ENCODE assay signal across 20 cellular contexts in genomic region chr2:23698116-23698732, GRCh38.
DNase-seq lines count a peak whose midpoint lies in the region; ATAC-seq, FAIRE-seq and TF ChIP-seq lines count a peak whose summit lies in the region.
"Had no signal": no experiment of that assay in that cellular context is flagged by ENCODE, and none has a peak within 500 bp of the region (broad histone marks: within the 10 kb centered on the region; RNA-seq: fewer than 3 reads in every experiment).

No MANE protein-coding gene starts in this region.

- no peak overlapping the region for H2BK15ac ChIP-seq in H1 (ENCODE audit: low read length)
- H2BK15ac ChIP-seq in neuronal stem cell (ENCODE audit: low read length): no peak overlapping the region

- H2AK5ac ChIP-seq in H1 (ENCODE audit: low read depth, low read length) (no peak overlapping the region), neuronal stem cell (ENCODE audit: low read depth, low read length) (no peak overlapping the region)

- H3K18ac ChIP-seq in H1 (ENCODE audit: extremely low read depth, low read length) (no peak overlapping the region), neuronal stem cell (ENCODE audit: low read length) (peak overlapping the region; percentile 59)

- WGBS in H1 (ENCODE audit: extremely low coverage in 1 of 2, insufficient coverage in 1 of 2, insufficient read length in 1 of 2, insufficient replicate concordance in 2 of 2, low coverage in 1 of 2, low lambda C conversion rate in 2 of 2, missing lambda C conversion rate in 1 of 2), 2 experiments: 91% methylated on average over 6 of the region's 6 CpGs; no CpG with 5 or more reads in 1 of the 2 experiments
- no CpG with 5 or more reads among the region's 6 CpGs for WGBS in neuronal stem cell (ENCODE audit: extremely low coverage in 2 of 2, insufficient read length in 2 of 2, insufficient replicate concordance in 1 of 2), 2 donors

- H3K4me2 ChIP-seq in H1 (ENCODE audit: insufficient read depth in 1 of 2, low read depth in 2 of 2, low read length in 2 of 2): no peak overlapping the region
- H3K4me2 ChIP-seq in neuronal stem cell (ENCODE audit: insufficient read depth, low read length, poor library complexity, severe bottlenecking): no peak overlapping the region
- H3K4me2 ChIP-seq: GM23338 had no signal

- no peak for ATAC-seq in T-helper 17 cell

- no peak for TF ChIP-seq POLR2A in H1 (IDR thresholded peaks at IDR 0.05; ENCODE audit: control extremely low read depth in 1 of 2, low read depth in 2 of 2, low read length in 2 of 2)

- H3K27ac Mint-ChIP-seq in T-helper 17 cell: peak overlapping the region; percentile 79
- H3K27ac Mint-ChIP-seq: CD4-positive, CD25-positive, alpha-beta regulatory T cell; GM23338 had no signal

- H2BK20ac ChIP-seq in H1 (ENCODE audit: low read length): no peak overlapping the region

- no peak overlapping the region for H3K56ac ChIP-seq in H1 (replicated peaks; ENCODE audit: insufficient read length, low read depth, low read length)

- intact Hi-C loops in A673 (cut with micrococcal nuclease; ENCODE audit: unreplicated experiment): no loop called here

- H3K27me3 ChIP-seq in A673 (replicated peaks; ENCODE audit: insufficient read depth, low read depth, low read length, poor library complexity) (no peaks in the 10 kb centered on the region), H1 (replicated peaks in 1 of 4; ENCODE audit: control insufficient read depth in 3 of 4, extremely low read depth in 1 of 4, insufficient read depth in 3 of 4, low read length in 3 of 4) (no peaks in the 10 kb centered on the region), neuronal stem cell (ENCODE audit: control insufficient read depth in 3 of 3, insufficient read depth in 3 of 3, low read depth in 1 of 3, low read length in 3 of 3) (no peaks in the 10 kb centered on the region), MG63 (no peaks in the 10 kb centered on the region)
- H3K27me3 ChIP-seq: BE2C had no signal

- H3K4me1 ChIP-seq in A673 (ENCODE audit: insufficient read depth, low read length, poor library complexity, severe bottlenecking) (peaks cover 22% of the 10 kb centered on the region), H1 (replicated peaks in 1 of 4; ENCODE audit: control insufficient read depth in 3 of 4, insufficient read depth in 4 of 4, low read length in 3 of 4) (peaks cover 0 to 8% (median 3%) of the 10 kb centered on the region in 4 experiments; a peak in 3 of 7 replicates), neuronal stem cell (ENCODE audit: control insufficient read depth in 2 of 2, insufficient read depth in 1 of 2, low read depth in 1 of 2, low read length in 2 of 2) (no peaks in the 10 kb centered on the region)
- H3K4me1 ChIP-seq: Caco-2 had no signal

- no peak overlapping the region for H4K8ac ChIP-seq in H1 (ENCODE audit: extremely low read depth, insufficient read depth, low read length)
- no peak overlapping the region for H4K8ac ChIP-seq in neuronal stem cell (ENCODE audit: low read depth, low read length)

- BruUV-seq in A673 (replicated peaks; lab: Mats Ljungman, UMichigan): no TSS peak

- DNase-seq in A673 (ENCODE audit: low spot score) (no peak), T-helper 17 cell (no peak), H1 (ENCODE audit: low read depth in 1 of 2, low spot score in 2 of 2) (no peak), neuronal stem cell (ENCODE audit: low spot score) (no peak), NCI-H2107 treated with DMSO at 0.1 percent for 48 hours (lab: John Stamatoyannopoulos, UW; ENCODE audit: unreplicated experiment) (no peak), MG63 (no peak), activated gamma-delta T cell (lab: John Stamatoyannopoulos, UW) (no peak)
- DNase-seq: CD4-positive, CD25-positive, alpha-beta regulatory T cell; KBM-7; MV-4-11; NCI-H187; NCI-H2107; NCI-H2227 treated with DMSO at 0.1 percent for 48 hours; NCI-H82; OCI-M1; SHP77 had no signal

- H4K5ac ChIP-seq in H1 (ENCODE audit: insufficient read length, low read depth, low read length): no peak overlapping the region

- no peaks in the 10 kb centered on the region for H3K27me3 Mint-ChIP-seq in T-helper 17 cell
- H3K27me3 Mint-ChIP-seq: CD4-positive, CD25-positive, alpha-beta regulatory T cell had no signal

- no peak overlapping the region for H3K9ac ChIP-seq in H1 (replicated peaks in 1 of 4; ENCODE audit: extremely low read depth in 1 of 4, low read depth in 3 of 4, low read length in 3 of 4)
- H3K9ac ChIP-seq in neuronal stem cell (ENCODE audit: low read depth, low read length, poor library complexity): no peak overlapping the region

- H3K4me1 Mint-ChIP-seq in T-helper 17 cell: peaks cover 2% of the 10 kb centered on the region

- no peaks in the 10 kb centered on the region; the same call in 1 of the 2 replicates for H3K79me1 ChIP-seq in H1 (ENCODE audit: low read depth, low read length)
- no peaks in the 10 kb centered on the region for H3K79me1 ChIP-seq in neuronal stem cell (ENCODE audit: low read depth, low read length)

- TF ChIP-seq EP300 in H1 (IDR thresholded peaks at IDR 0.05; ENCODE audit: borderline replicate concordance in 1 of 2, low read depth in 2 of 2, low read length in 2 of 2): no peak

- H3K36me3 Mint-ChIP-seq in T-helper 17 cell (ENCODE audit: low read depth): peaks cover 3% of the 10 kb centered on the region

- H3K23ac ChIP-seq in H1 (ENCODE audit: insufficient read length) (no peak overlapping the region), neuronal stem cell (ENCODE audit: low read depth, low read length, poor library complexity) (no peak overlapping the region)

- H3K14ac ChIP-seq in H1 (ENCODE audit: insufficient read length) (no peak overlapping the region), neuronal stem cell (ENCODE audit: low read length) (no peak overlapping the region)

- POLR2A ChIA-PET in A673 (lab: Charles Lee; ENCODE audit: low non-redundant PET) (interaction anchor here (0.6 kb wide), 1 partner anchor 61 kb away, joined by 4 read pairs; no protein-coding TSS in a partner anchor), H1 (lab: Charles Lee; ENCODE audit: partially characterized antibody) (interaction anchor here (0.6 to 0.9 kb wide), 2 partner anchors 8 to 53 kb away, joined by 4 read pairs; no protein-coding TSS in a partner anchor)

- TF ChIP-seq RAD21 in H1 (IDR thresholded peaks at IDR 0.05 in 1 of 2, conservative IDR thresholded peaks at IDR 0.05 in 1 of 2; ENCODE audit: low read depth in 2 of 2, low read length in 2 of 2): no peak

- H2BK5ac ChIP-seq in H1 (ENCODE audit: low read depth, low read length): 0 out of 2 replicates have a peak overlapping the region, but pooled peaks have one; percentile 28
- no peak overlapping the region for H2BK5ac ChIP-seq in neuronal stem cell (ENCODE audit: low read length)

- H3K36me3 ChIP-seq in A673 (ENCODE audit: insufficient read depth, low read length, poor library complexity, severe bottlenecking) (peaks cover 5% of the 10 kb centered on the region), H1 (ENCODE audit: control insufficient read depth in 2 of 4, insufficient read depth in 4 of 4, low read length in 3 of 4) (no peaks in the 10 kb centered on the region), neuronal stem cell (replicated peaks in 1 of 2; ENCODE audit: control insufficient read depth in 2 of 2, insufficient read depth in 2 of 2, low read length in 2 of 2) (peaks cover 4 to 69% of the 10 kb centered on the region in 2 donors), MG63 (peaks cover 24% of the 10 kb centered on the region)

- no peak overlapping the region for H2BK12ac ChIP-seq in H1 (ENCODE audit: low read depth, low read length)
- no peak overlapping the region for H2BK12ac ChIP-seq in neuronal stem cell (ENCODE audit: low read length)

- H3K23me2 ChIP-seq in H1 (ENCODE audit: low read depth, low read length): no peaks in the 10 kb centered on the region

- H2BK120ac ChIP-seq in H1 (replicated peaks; ENCODE audit: low read depth, low read length) (no peak overlapping the region), neuronal stem cell (ENCODE audit: low read depth, low read length) (no peak overlapping the region)

- H2AFZ ChIP-seq in H1 (ENCODE audit: low read length) (no peak overlapping the region), neuronal stem cell (ENCODE audit: low read length) (no peak overlapping the region)
- H2AFZ ChIP-seq: GM23338 had no signal

- TF ChIP-seq CTCF in A673 (conservative IDR thresholded peaks at IDR 0.05; ENCODE audit: low read depth, low read length) (no peak), H1 (IDR thresholded peaks at IDR 0.05; ENCODE audit: control extremely low read depth in 1 of 3, insufficient read depth in 1 of 3, low read depth in 1 of 3, low read length in 3 of 3) (no peak)

- H4K91ac ChIP-seq in H1 (replicated peaks; ENCODE audit: insufficient read length, low read length) (no peak overlapping the region), neuronal stem cell (ENCODE audit: low read depth, low read length, poor library complexity) (no peak overlapping the region)

- H4K20me1 ChIP-seq in H1 (replicated peaks in 1 of 2; ENCODE audit: control insufficient read depth in 1 of 2, insufficient read depth in 2 of 2, low read length in 2 of 2): peaks cover 0 to 2% of the 10 kb centered on the region in 2 experiments

- H3K79me2 ChIP-seq in H1 (ENCODE audit: control insufficient read depth in 1 of 2, insufficient read depth in 2 of 2, low read length in 2 of 2): no peaks in the 10 kb centered on the region

- CTCF ChIA-PET in A673 (lab: Charles Lee) (no interaction called here), H1 (lab: Charles Lee; ENCODE audit: partially characterized antibody) (interaction anchor here (1.1 to 1.7 kb wide), 5 partner anchors 7 to 75 kb away, joined by 3 to 6 read pairs (median 3); no protein-coding TSS in a partner anchor)

- H3K4me3 ChIP-seq in A673 (ENCODE audit: low read depth, low read length, poor library complexity, severe bottlenecking) (no peak overlapping the region), H1 (ENCODE audit: extremely low read depth in 1 of 4, insufficient read depth in 2 of 4, low read depth in 3 of 4, low read length in 4 of 4) (no peak overlapping the region), neuronal stem cell (ENCODE audit: low read length in 2 of 2) (no peak overlapping the region), MG63 (no peak overlapping the region)
- H3K4me3 ChIP-seq: GM23338 had no signal

- H3K27ac ChIP-seq in A673 (ENCODE audit: low read depth, low read length, poor library complexity, severe bottlenecking) (peak overlapping the region; percentile 38), H1 (ENCODE audit: low read depth, low read length) (no peak overlapping the region), neuronal stem cell (replicated peaks; ENCODE audit: low read length) (no peak overlapping the region)

- H3K4ac ChIP-seq in H1 (replicated peaks; ENCODE audit: insufficient read length, low read depth, low read length) (no peak overlapping the region), neuronal stem cell (ENCODE audit: low read length) (no peak overlapping the region)

- no peak for FAIRE-seq in H1 (lab: Jason Lieb, UNC)
- FAIRE-seq: G401.6 had no signal

- no peak overlapping the region for H3K4me3 Mint-ChIP-seq in T-helper 17 cell
- H3K4me3 Mint-ChIP-seq: CD4-positive, CD25-positive, alpha-beta regulatory T cell; GM23338 had no signal

- H3K9me3 ChIP-seq in A673 (ENCODE audit: low read depth, low read length, poor library complexity, severe bottlenecking) (peaks cover 6% of the 10 kb centered on the region), T-helper 17 cell (ENCODE audit: control insufficient read depth, low read length, poor library complexity, severe bottlenecking) (no peaks in the 10 kb centered on the region), H1 (ENCODE audit: insufficient read depth in 2 of 2, low read depth in 1 of 2, low read length in 1 of 2) (0 out of 4 replicates have a peak, but pooled peaks cover 0 to 2% of the 10 kb centered on the region in 2 experiments), neuronal stem cell (replicated peaks in 1 of 2; ENCODE audit: control insufficient read depth in 2 of 2, insufficient read depth in 1 of 2, low read depth in 1 of 2, low read length in 2 of 2) (peaks cover 2 to 19% of the 10 kb centered on the region in 2 donors), MG63 (peaks cover 5% of the 10 kb centered on the region; the same call in 1 of the 2 replicates)
- H3K9me3 ChIP-seq: BE2C, Caco-2 had no signal
